19 cellular contexts compared by ENCODE assay signal in the genomic region with DNA sequence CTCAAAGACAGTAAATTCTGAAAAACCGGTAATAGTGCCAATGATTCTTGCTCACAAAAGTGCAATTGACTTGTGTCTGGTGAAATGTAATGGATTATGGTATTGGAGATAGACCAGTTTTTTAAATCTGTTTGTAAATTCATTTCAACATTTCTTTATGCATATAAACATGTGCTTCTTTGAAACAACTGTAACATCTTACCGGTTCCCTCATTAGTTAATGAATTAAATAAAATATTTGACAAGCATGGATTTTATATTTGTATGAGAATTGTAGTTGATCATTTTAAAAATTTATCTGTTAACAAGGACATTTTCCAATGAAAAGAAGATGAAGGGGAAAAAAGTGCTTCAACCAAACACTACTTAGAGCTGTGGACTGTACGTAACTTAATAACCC. TPM values are rescaled to one million over a fixed set of nuclear protein-coding genes. Genes with fewer than 3 reads are reported as not detected.
ATAC-seq and TF ChIP-seq lines count a peak whose summit lies in the region.
"Had no signal": no experiment of that assay in that cellular context is flagged by ENCODE, and none has a peak within 500 bp of the region (broad histone marks: within the 10 kb centered on the region; RNA-seq: fewer than 3 reads in every experiment).

No MANE protein-coding gene starts in this region.

- POLR2A ChIA-PET in HEK293 (lab: Yijun Ruan, JAX) = no interaction called here

- H3K36me3 ChIP-seq in HEK293 (ENCODE audit: control insufficient read depth in 2 of 2, insufficient read depth in 1 of 2, low read length in 2 of 2) = no peaks in the 10 kb centered on the region
- H3K36me3 ChIP-seq: BE2C; BLaER1; BLaER1 treated with 17β-estradiol and CSF1 and Interleukin-3, amounts not matched to agents 10 nM and 100 nM had no signal

- no peak overlapping the region for H3K4me3 ChIP-seq in HEK293 (ENCODE audit: low read depth, low read length)
- H3K4me3 ChIP-seq: A549; BLaER1; BLaER1 treated with 17β-estradiol and CSF1 and Interleukin-3, amounts not matched to agents 10 nM and 100 nM had no signal

- H3K27ac ChIP-seq in HEK293 (ENCODE audit: extremely low read depth, low read depth, low read length) = no peak overlapping the region
- H3K27ac ChIP-seq: 22Rv1; BLaER1; BLaER1 treated with 17β-estradiol and CSF1 and Interleukin-3, amounts not matched to agents 10 nM and 100 nM; C4-2B had no signal

- no peaks in the 10 kb centered on the region for H3K36me3 Mint-ChIP-seq in activated T-helper 17 cell treated with anti-CD3 and anti-CD28 coated beads, Interleukin-2, amount 50 U/mL, for 72 hours (ENCODE audit: low read depth)
- H3K36me3 Mint-ChIP-seq: CD14-positive monocyte; CD4-positive, alpha-beta memory T cell; CD4-positive, CD25-positive, alpha-beta regulatory T cell; CD8-positive, alpha-beta memory T cell; CD8-positive, alpha-beta T cell had no signal

- no peaks in the 10 kb centered on the region for H3K4me1 Mint-ChIP-seq in activated T-helper 17 cell treated with anti-CD3 and anti-CD28 coated beads, Interleukin-2, amount 50 U/mL, for 72 hours
- H3K4me1 Mint-ChIP-seq: CD4-positive, alpha-beta memory T cell; CD8-positive, alpha-beta memory T cell had no signal

- CTCF ChIA-PET in HEK293 (lab: Yijun Ruan, JAX) = interaction anchor here (0.5 kb wide), 1 partner anchor 1031 kb away, joined by 3 read pairs; no protein-coding TSS in a partner anchor

- TF ChIP-seq CTCF in HEK293 (tag by site-specific recombination; IDR thresholded peaks at IDR 0.05) = no peak

- no peak overlapping the region for H3K4me3 Mint-ChIP-seq in activated T-helper 17 cell treated with anti-CD3 and anti-CD28 coated beads, Interleukin-2, amount 50 U/mL, for 72 hours
- H3K4me3 Mint-ChIP-seq: B cell; CD14-positive monocyte; CD4-positive, alpha-beta memory T cell; CD4-positive, alpha-beta T cell; CD4-positive, CD25-positive, alpha-beta regulatory T cell; CD8-positive, alpha-beta memory T cell; CD8-positive, alpha-beta T cell had no signal

- no peak overlapping the region for H3K27ac Mint-ChIP-seq in activated T-helper 17 cell treated with anti-CD3 and anti-CD28 coated beads, Interleukin-2, amount 50 U/mL, for 72 hours
- H3K27ac Mint-ChIP-seq: B cell; CD14-positive monocyte; CD4-positive, alpha-beta memory T cell; CD4-positive, alpha-beta T cell; CD8-positive, alpha-beta memory T cell; CD8-positive, alpha-beta T cell had no signal

- no peaks in the 10 kb centered on the region for H3K27me3 Mint-ChIP-seq in activated T-helper 17 cell treated with anti-CD3 and anti-CD28 coated beads, Interleukin-2, amount 50 U/mL, for 72 hours
- H3K27me3 Mint-ChIP-seq: B cell; CD4-positive, alpha-beta T cell had no signal

- no peak for ATAC-seq in activated T-helper 17 cell treated with anti-CD3 and anti-CD28 coated beads, Interleukin-2, amount 50 U/mL, for 72 hours (replicated peaks)
- ATAC-seq: A549; CD8-positive, alpha-beta T cell had no signal

- no peaks in the 10 kb centered on the region for H3K9me3 ChIP-seq in HEK293 (ENCODE audit: control insufficient read depth, insufficient read depth, low read depth, low read length)
- H3K9me3 ChIP-seq: BE2C, Caco-2 had no signal

- H3K9me3 Mint-ChIP-seq in activated T-helper 17 cell treated with anti-CD3 and anti-CD28 coated beads, Interleukin-2, amount 50 U/mL, for 72 hours = peaks cover 4% of the 10 kb centered on the region
- H3K9me3 Mint-ChIP-seq: CD14-positive monocyte; CD4-positive, alpha-beta memory T cell; CD4-positive, alpha-beta T cell; CD8-positive, alpha-beta memory T cell; CD8-positive, alpha-beta T cell had no signal

- no peaks in the 10 kb centered on the region for H3K4me1 ChIP-seq in HEK293 (ENCODE audit: control insufficient read depth, insufficient read depth, low read length)
- H3K4me1 ChIP-seq: A549, BE2C, Caco-2 had no signal

TF ChIP-seq in HEK293, 187 proteins besides CTCF, POLR2A, EP300 and RAD21:
- no peak for TF ChIP-seq ZNF621 (tag by site-specific recombination; IDR thresholded peaks at IDR 0.05)
- peak; percentile 99 for TF ChIP-seq ZNF510 (tag by site-specific recombination; IDR thresholded peaks at IDR 0.05; ENCODE audit: insufficient replicate concordance)

RNA-seq across cellular contexts. Expression of a gene that starts 21.0 kb away (rescaled TPM):
- 10 to 100 TPM; 46.5 to 50.4 TPM for total RNA-seq in activated T-helper 17 cell treated with anti-CD3 and anti-CD28 coated beads, Interleukin-2, amount 50 U/mL, for 72 hours
- total RNA-seq: A172, A673, Daoy had no signal
